Comparison of ENCODE assay signal across 1 cellular context in the genomic region with DNA sequence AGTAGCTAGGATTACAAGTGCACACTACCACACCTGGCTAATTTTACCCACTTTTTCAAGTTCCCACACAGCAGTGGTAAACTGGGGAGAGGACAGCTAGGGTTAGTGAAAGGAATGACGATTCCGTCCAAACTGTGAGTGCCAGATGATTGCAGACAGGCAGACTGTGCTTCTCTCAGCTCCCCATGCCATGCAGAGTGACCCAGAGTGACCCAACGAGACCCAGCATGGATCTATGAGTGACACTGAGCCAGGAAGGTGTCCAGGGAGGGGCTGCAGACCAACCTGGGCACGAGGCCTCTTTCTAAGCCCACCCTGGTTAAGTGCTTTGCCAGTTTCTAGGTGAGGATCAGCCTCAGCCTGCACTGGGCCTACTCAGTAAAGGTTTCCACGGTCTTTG.
TF ChIP-seq lines count a peak whose summit lies in the region.

No MANE protein-coding gene starts in this region.

TF ChIP-seq in WTC11, 78 proteins besides CTCF, POLR2A, EP300 and RAD21 (continued from another document):
- TF ChIP-seq ZNF423 (CRISPR knock-in tag; IDR thresholded peaks at IDR 0.05) (no peak), ATF1 (CRISPR knock-in tag; IDR thresholded peaks at IDR 0.05) (no peak), ETV6 (CRISPR knock-in tag; IDR thresholded peaks at IDR 0.05) (no peak), CDX4 (CRISPR knock-in tag; IDR thresholded peaks at IDR 0.05; ENCODE audit: borderline replicate concordance) (no peak), NFE2L1 (CRISPR knock-in tag; IDR thresholded peaks at IDR 0.05) (no peak), IRF1 (CRISPR knock-in tag; IDR thresholded peaks at IDR 0.05) (no peak), ZBTB21 (CRISPR knock-in tag; IDR thresholded peaks at IDR 0.05; ENCODE audit: borderline replicate concordance) (no peak)
- TF ChIP-seq, protein P1, sequence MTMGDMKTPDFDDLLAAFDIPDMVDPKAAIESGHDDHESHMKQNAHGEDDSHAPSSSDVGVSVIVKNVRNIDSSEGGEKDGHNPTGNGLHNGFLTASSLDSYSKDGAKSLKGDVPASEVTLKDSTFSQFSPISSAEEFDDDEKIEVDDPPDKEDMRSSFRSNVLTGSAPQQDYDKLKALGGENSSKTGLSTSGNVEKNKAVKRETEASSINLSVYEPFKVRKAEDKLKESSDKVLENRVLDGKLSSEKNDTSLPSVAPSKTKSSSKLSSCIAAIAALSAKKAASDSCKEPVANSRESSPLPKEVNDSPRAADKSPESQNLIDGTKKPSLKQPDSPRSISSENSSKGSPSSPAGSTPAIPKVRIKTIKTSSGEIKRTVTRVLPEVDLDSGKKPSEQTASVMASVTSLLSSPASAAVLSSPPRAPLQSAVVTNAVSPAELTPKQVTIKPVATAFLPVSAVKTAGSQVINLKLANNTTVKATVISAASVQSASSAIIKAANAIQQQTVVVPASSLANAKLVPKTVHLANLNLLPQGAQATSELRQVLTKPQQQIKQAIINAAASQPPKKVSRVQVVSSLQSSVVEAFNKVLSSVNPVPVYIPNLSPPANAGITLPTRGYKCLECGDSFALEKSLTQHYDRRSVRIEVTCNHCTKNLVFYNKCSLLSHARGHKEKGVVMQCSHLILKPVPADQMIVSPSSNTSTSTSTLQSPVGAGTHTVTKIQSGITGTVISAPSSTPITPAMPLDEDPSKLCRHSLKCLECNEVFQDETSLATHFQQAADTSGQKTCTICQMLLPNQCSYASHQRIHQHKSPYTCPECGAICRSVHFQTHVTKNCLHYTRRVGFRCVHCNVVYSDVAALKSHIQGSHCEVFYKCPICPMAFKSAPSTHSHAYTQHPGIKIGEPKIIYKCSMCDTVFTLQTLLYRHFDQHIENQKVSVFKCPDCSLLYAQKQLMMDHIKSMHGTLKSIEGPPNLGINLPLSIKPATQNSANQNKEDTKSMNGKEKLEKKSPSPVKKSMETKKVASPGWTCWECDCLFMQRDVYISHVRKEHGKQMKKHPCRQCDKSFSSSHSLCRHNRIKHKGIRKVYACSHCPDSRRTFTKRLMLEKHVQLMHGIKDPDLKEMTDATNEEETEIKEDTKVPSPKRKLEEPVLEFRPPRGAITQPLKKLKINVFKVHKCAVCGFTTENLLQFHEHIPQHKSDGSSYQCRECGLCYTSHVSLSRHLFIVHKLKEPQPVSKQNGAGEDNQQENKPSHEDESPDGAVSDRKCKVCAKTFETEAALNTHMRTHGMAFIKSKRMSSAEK (CRISPR knock-in tag; IDR thresholded peaks at IDR 0.05; ENCODE audit: borderline replicate concordance), result no peak
